Comparison of ENCODE assay signal across 12 cellular contexts in genomic region chr5:93675458-93676450, GRCh38.
DNase-seq lines count a peak whose midpoint lies in the region; ATAC-seq and TF ChIP-seq lines count a peak whose summit lies in the region.
"Had no signal": no experiment of that assay in that cellular context is flagged by ENCODE, and none has a peak within 500 bp of the region (broad histone marks: within the 10 kb centered on the region; RNA-seq: fewer than 3 reads in every experiment).

No MANE protein-coding gene starts in this region.

- H3K27ac ChIP-seq in OCI-LY3 (ENCODE audit: low read length): peak overlapping the region; percentile 69
- H3K27ac ChIP-seq in hepatocyte: no peak overlapping the region
- no peak overlapping the region for H3K27ac ChIP-seq in dorsolateral prefrontal cortex
- H3K27ac ChIP-seq: upper lobe of right lung had no signal

- no peaks in the 10 kb centered on the region for H3K36me3 Mint-ChIP-seq in activated CD8-positive, alpha-beta memory T cell treated with anti-CD3 and anti-CD28 coated beads, Interleukin-2, amount 10 ng/mL, durations not matched to agents 7 days and 5 days

- H3K79me2 ChIP-seq in OCI-LY3 (ENCODE audit: low read length): no peaks in the 10 kb centered on the region
- H3K79me2 ChIP-seq in hepatocyte: no peaks in the 10 kb centered on the region

- WGBS in hepatocyte (ENCODE audit: low lambda C conversion rate, missing lambda C conversion rate): 63% methylated on average over 1 of the region's 1 CpG

- intact Hi-C loops in dorsolateral prefrontal cortex (cut with DNase I): no loop called here

- no peak overlapping the region for H3K27ac Mint-ChIP-seq in activated CD8-positive, alpha-beta memory T cell treated with anti-CD3 and anti-CD28 coated beads, Interleukin-2, amount 10 ng/mL, durations not matched to agents 7 days and 5 days
- H3K27ac Mint-ChIP-seq: GM23338 had no signal

- H3K9me2 ChIP-seq in hepatocyte (replicated peaks; ENCODE audit: insufficient read depth): no peaks in the 10 kb centered on the region

- H3K27me3 Mint-ChIP-seq in activated CD8-positive, alpha-beta memory T cell treated with anti-CD3 and anti-CD28 coated beads, Interleukin-2, amount 10 ng/mL, durations not matched to agents 7 days and 5 days: no peaks in the 10 kb centered on the region

- TF ChIP-seq CTCF in OCI-LY3 (IDR thresholded peaks at IDR 0.05; ENCODE audit: low read depth, low read length) (no peak), hepatocyte (IDR thresholded peaks at IDR 0.05; ENCODE audit: poor library complexity) (no peak), dorsolateral prefrontal cortex (IDR thresholded peaks at IDR 0.05 in 54 of 56, conservative IDR thresholded peaks at IDR 0.05 in 2 of 56; ENCODE audit: low read depth in 1 of 56, partially characterized antibody in 56 of 56) (no peak)

- no peak for DNase-seq in activated CD8-positive, alpha-beta memory T cell treated with anti-CD3 and anti-CD28 coated beads, Interleukin-2, amount 10 ng/mL, durations not matched to agents 7 days and 5 days
- DNase-seq in retina (no peak), hepatocyte (ENCODE audit: low spot score) (no peak), dorsolateral prefrontal cortex (no peak)
- DNase-seq: activated naive CD4-positive, alpha-beta T cell; mammary epithelial cell; upper lobe of right lung had no signal

- peaks cover 39% of the 10 kb centered on the region for H3K4me1 ChIP-seq in OCI-LY3 (ENCODE audit: low read length)
- peaks cover 7% of the 10 kb centered on the region for H3K4me1 ChIP-seq in hepatocyte (ENCODE audit: insufficient read depth)

- CTCF ChIA-PET in activated CD8-positive, alpha-beta memory T cell treated with anti-CD3 and anti-CD28 coated beads, Interleukin-2, amount 10 ng/mL, durations not matched to agents 7 days and 5 days (lab: Charles Lee): no interaction called here

- H3K9me3 Mint-ChIP-seq in activated CD8-positive, alpha-beta memory T cell treated with anti-CD3 and anti-CD28 coated beads, Interleukin-2, amount 10 ng/mL, durations not matched to agents 7 days and 5 days (ENCODE audit: low read depth): no peaks in the 10 kb centered on the region
- H3K9me3 Mint-ChIP-seq: GM23338 had no signal

- H3K4me3 ChIP-seq in OCI-LY3 (ENCODE audit: low read length) (peak overlapping the region; percentile 40), hepatocyte (no peak overlapping the region), dorsolateral prefrontal cortex (no peak overlapping the region)
- H3K4me3 ChIP-seq: GM23338, upper lobe of right lung had no signal

- H3K9me3 ChIP-seq in OCI-LY3 (ENCODE audit: insufficient read depth, low read length) (no peaks in the 10 kb centered on the region), hepatocyte (ENCODE audit: low read depth) (no peaks in the 10 kb centered on the region)
- H3K9me3 ChIP-seq: upper lobe of right lung had no signal

- H3K4me2 ChIP-seq in OCI-LY3 (ENCODE audit: low read length): peak overlapping the region; percentile 64
- no peak overlapping the region for H3K4me2 ChIP-seq in hepatocyte

- H3K36me3 ChIP-seq in OCI-LY3 (replicated peaks; ENCODE audit: low read depth, low read length) (no peaks in the 10 kb centered on the region), hepatocyte (replicated peaks; ENCODE audit: insufficient read depth, low read depth) (no peaks in the 10 kb centered on the region)
- H3K36me3 ChIP-seq: upper lobe of right lung had no signal

- peak; percentile 75 for ATAC-seq in GM18498 (IDR thresholded peaks at IDR 0.05; ENCODE audit: unreplicated experiment)
- peak; percentile 57 for ATAC-seq in GM21526 (IDR thresholded peaks at IDR 0.05; ENCODE audit: low FRiP score, unreplicated experiment)
- peak; percentile 42 for ATAC-seq in HG03378 (IDR thresholded peaks at IDR 0.05; ENCODE audit: unreplicated experiment)
- ATAC-seq in activated CD8-positive, alpha-beta memory T cell treated with anti-CD3 and anti-CD28 coated beads, Interleukin-2, amount 10 ng/mL, durations not matched to agents 7 days and 5 days: no peak
- ATAC-seq: upper lobe of right lung had no signal

- 0 out of 2 replicates have a peak overlapping the region, but pooled peaks have one; percentile 2 for H3K9ac ChIP-seq in OCI-LY3 (ENCODE audit: low read length)

- H4K20me1 ChIP-seq in OCI-LY3 (ENCODE audit: insufficient read depth, low read length) (no peaks in the 10 kb centered on the region), hepatocyte (ENCODE audit: insufficient read depth, poor library complexity, severe bottlenecking) (no peaks in the 10 kb centered on the region)

- H3K4me3 Mint-ChIP-seq in activated CD8-positive, alpha-beta memory T cell treated with anti-CD3 and anti-CD28 coated beads, Interleukin-2, amount 10 ng/mL, durations not matched to agents 7 days and 5 days: no peak overlapping the region
- H3K4me3 Mint-ChIP-seq: GM23338 had no signal

- no peaks in the 10 kb centered on the region for H3K27me3 ChIP-seq in OCI-LY3 (ENCODE audit: low read depth, low read length)
- no peaks in the 10 kb centered on the region for H3K27me3 ChIP-seq in hepatocyte
- no peaks in the 10 kb centered on the region for H3K27me3 ChIP-seq in dorsolateral prefrontal cortex
- H3K27me3 ChIP-seq: upper lobe of right lung had no signal

- peaks cover 3% of the 10 kb centered on the region for H3K4me1 Mint-ChIP-seq in activated CD8-positive, alpha-beta memory T cell treated with anti-CD3 and anti-CD28 coated beads, Interleukin-2, amount 10 ng/mL, durations not matched to agents 7 days and 5 days

- H2AFZ ChIP-seq in OCI-LY3 (ENCODE audit: low read depth, low read length): no peak overlapping the region
- no peak overlapping the region for H2AFZ ChIP-seq in hepatocyte
- H2AFZ ChIP-seq: GM23338 had no signal
